23 cellular contexts compared by ENCODE assay signal in the genomic region with DNA sequence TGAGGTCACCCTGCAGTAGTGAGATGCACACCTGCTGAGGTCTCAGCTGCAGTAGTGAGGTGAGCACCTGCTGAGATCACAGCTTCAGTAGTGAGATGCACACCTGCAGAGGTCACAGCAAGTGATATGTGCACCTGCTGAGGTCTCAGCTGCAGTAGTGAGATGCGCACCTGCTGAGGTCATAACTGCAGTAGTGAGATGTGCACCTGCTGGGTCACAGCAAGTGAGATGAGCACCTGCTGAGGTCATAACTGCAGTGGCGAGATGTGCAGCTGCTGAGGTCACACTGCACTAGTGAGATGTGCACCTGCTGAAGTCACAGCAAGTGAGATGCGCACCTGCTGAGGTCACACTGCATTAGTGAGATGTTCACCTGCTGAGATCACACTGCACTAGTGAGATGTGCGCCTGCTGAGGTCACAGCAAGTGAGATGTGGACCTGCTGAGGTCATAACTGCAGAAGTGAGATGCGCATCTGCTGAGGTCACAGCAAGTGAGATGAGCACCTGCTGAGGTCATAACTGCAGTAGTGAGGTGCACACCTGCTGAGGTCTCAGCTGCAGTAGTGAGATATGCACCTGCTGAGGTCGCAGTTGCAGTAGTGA.
"Had no signal": no experiment of that assay in that cellular context is flagged by ENCODE, and none has a peak within 500 bp of the region (broad histone marks: within the 10 kb centered on the region; RNA-seq: fewer than 3 reads in every experiment).

No MANE protein-coding gene starts in this region.

- H3K4me3 ChIP-seq: heart left ventricle, left lung, lower lobe of right lung, neural progenitor cell, spleen, tibial nerve had no signal

- H3K27me3 ChIP-seq: foreskin keratinocyte, heart left ventricle, left lung, neural progenitor cell, spleen, tibial nerve had no signal

- H3K4me1 ChIP-seq: left lung, lower lobe of right lung, tibial nerve had no signal

- H3K9me3 ChIP-seq: heart left ventricle, left lung, lower lobe of right lung, spleen, tibial nerve had no signal

- DNase-seq: activated CD4-positive, alpha-beta T cell treated with anti-CD3 and anti-CD28 coated beads for 1 hour; activated CD4-positive, alpha-beta T cell treated with anti-CD3 and anti-CD28 coated beads, Interleukin-2, amount 50 U/mL, for 1 hour; activated CD8-positive, alpha-beta T cell treated with anti-CD3 and anti-CD28 coated beads for 36 hours; activated gamma-delta T cell treated with Interleukin-2 at 50 U/mL for 16 hours; activated naive CD8-positive, alpha-beta T cell treated with anti-CD3 and anti-CD28 coated beads, Interleukin-2, amount 50 U/mL, for 24 hours; activated T-cell treated with anti-CD3 and anti-CD28 coated beads, Interleukin-2, amount 50 U/mL, for 4 hours; amygdala; central memory CD4-positive, alpha-beta T cell; foreskin keratinocyte; heart left ventricle; left lung; lower lobe of right lung; mesendoderm; natural killer cell; posterior cingulate gyrus; right cardiac atrium; spleen; stimulated activated naive CD4-positive, alpha-beta T cell; T-helper 2 cell had no signal

- H3K27ac ChIP-seq: foreskin keratinocyte, heart left ventricle, left lung, lower lobe of right lung, spleen, tibial nerve had no signal

- H3K9ac ChIP-seq: neural progenitor cell had no signal

- H2AFZ ChIP-seq: neural progenitor cell had no signal

- ATAC-seq: activated CD8-positive, alpha-beta T cell treated with anti-CD3 and anti-CD28 coated beads for 36 hours; activated naive CD8-positive, alpha-beta T cell treated with anti-CD3 and anti-CD28 coated beads, Interleukin-2, amount 50 U/mL, for 24 hours; activated T-cell treated with anti-CD3 and anti-CD28 coated beads, Interleukin-2, amount 50 U/mL, for 4 hours; activated T-helper 17 cell treated with anti-CD3 and anti-CD28 coated beads, Interleukin-2, amount 50 U/mL, for 72 hours; esophagus mucosa; foreskin keratinocyte; heart left ventricle; left lung; lower lobe of right lung; natural killer cell; right cardiac atrium had no signal

- H3K36me3 ChIP-seq: left lung, lower lobe of right lung, neural progenitor cell had no signal

- H3K4me2 ChIP-seq: neural progenitor cell had no signal
